In the genomic region with DNA sequence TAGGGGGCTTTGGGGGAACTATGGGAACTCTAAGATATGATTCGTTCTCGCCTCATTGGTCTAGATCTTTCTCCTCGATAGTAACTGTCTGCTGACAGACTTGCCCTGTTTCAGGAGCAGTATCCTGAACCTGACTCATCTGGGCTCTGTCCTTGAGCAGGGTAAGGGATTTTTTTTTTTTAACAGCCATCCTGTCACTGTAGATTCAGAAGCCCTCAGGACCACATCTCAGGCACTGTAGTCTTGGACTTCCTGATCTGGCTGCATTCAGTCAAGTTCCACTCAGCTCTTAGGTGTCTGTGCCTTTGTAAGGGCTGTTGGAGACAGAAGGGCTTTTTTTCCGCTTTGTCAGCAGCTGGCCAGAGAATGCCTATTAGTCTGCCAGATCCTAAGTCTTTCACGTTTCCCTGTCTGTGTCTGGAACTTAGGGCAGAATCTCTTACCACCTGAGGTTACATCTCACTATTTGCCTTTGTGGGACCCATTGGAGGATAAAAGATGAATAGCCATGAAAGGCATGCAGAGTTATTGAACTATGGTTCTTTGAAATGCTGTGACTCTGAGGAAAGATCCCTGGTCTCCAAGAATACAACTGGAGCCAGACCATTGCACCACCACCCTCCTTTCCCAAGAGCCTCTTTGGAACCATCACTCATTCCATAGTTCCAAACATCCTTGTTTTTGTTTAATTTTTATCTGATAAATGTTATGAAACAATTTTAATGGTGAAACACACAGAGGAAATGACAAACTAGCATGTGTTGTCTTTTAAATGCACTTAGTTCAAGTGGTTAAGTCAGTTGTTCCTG, we compare ENCODE assay signal across 10 cellular contexts. TPM values are rescaled to one million over a fixed set of nuclear protein-coding genes. Genes with fewer than 3 reads are reported as not detected.
DNase-seq lines count a peak whose midpoint lies in the region; ATAC-seq and TF ChIP-seq lines count a peak whose summit lies in the region.
"Had no signal": no experiment of that assay in that cellular context is flagged by ENCODE, and none has a peak within 500 bp of the region (broad histone marks: within the 10 kb centered on the region; RNA-seq: fewer than 3 reads in every experiment).

No MANE protein-coding gene starts in this region.

- H3K36me3 ChIP-seq in mammary epithelial cell (ENCODE audit: insufficient read depth, low read length) (no peaks in the 10 kb centered on the region), right lobe of liver (no peaks in the 10 kb centered on the region), aorta (ENCODE audit: control insufficient read depth in 1 of 2, insufficient read depth in 2 of 2, low read length in 1 of 2) (no peaks in the 10 kb centered on the region)

- no peak overlapping the region for H2AFZ ChIP-seq in mammary epithelial cell (ENCODE audit: low read depth, low read length)

- H3K4me3 Mint-ChIP-seq in activated naive CD4-positive, alpha-beta T cell treated with anti-CD3 and anti-CD28 coated beads, Interleukin-2, amount 50 U/mL, for 24 hours, result no peak overlapping the region
- no peak overlapping the region for H3K4me3 Mint-ChIP-seq in stimulated activated memory B cell treated with anti-CD40 and anti-IgM and Interleukin-4, amounts not matched to agents 10 μg/mL and 1 μg/mL and 100 μg/mL, for 72 hours

- no peaks in the 10 kb centered on the region for H3K9me3 Mint-ChIP-seq in activated naive CD4-positive, alpha-beta T cell treated with anti-CD3 and anti-CD28 coated beads, Interleukin-2, amount 50 U/mL, for 24 hours
- H3K9me3 Mint-ChIP-seq in stimulated activated memory B cell treated with anti-CD40 and anti-IgM and Interleukin-4, amounts not matched to agents 10 μg/mL and 1 μg/mL and 100 μg/mL, for 72 hours, result no peaks in the 10 kb centered on the region

- H3K4me1 ChIP-seq in mammary epithelial cell (ENCODE audit: insufficient read depth, low read length), result peaks cover 67% of the 10 kb centered on the region
- peaks cover 0 to 69% (median 27%) of the 10 kb centered on the region in 4 donors for H3K4me1 ChIP-seq in right lobe of liver
- H3K4me1 ChIP-seq in aorta (ENCODE audit: control insufficient read depth in 1 of 2, insufficient read depth in 2 of 2, low read length in 2 of 2), result peaks cover 25 to 30% of the 10 kb centered on the region in 2 donors

- no peak for DNase-seq in activated naive CD4-positive, alpha-beta T cell treated with Interleukin-2 at 50 U/mL for 16 hours
- DNase-seq in mammary epithelial cell, result peak; percentile 78
- peak in 2 of 3 donors; percentile 66 to 80 for DNase-seq in right lobe of liver
- peak in 1 of 2 donors; percentile 62 for DNase-seq in aorta
- no peak for DNase-seq in NAMALWA (ENCODE audit: low spot score)
- DNase-seq in activated CD8-positive, alpha-beta memory T cell treated with anti-CD3 and anti-CD28 coated beads for 24 hours, result no peak
- DNase-seq: hippocampal formation, T1000 had no signal

- no peak for TF ChIP-seq POLR2A in right lobe of liver (IDR thresholded peaks at IDR 0.05)

- H3K9me3 ChIP-seq in mammary epithelial cell (replicated peaks; ENCODE audit: insufficient read depth, low read length) (no peaks in the 10 kb centered on the region), right lobe of liver (no peaks in the 10 kb centered on the region), aorta (ENCODE audit: control insufficient read depth, low read length) (no peaks in the 10 kb centered on the region)

- H3K27ac Mint-ChIP-seq in activated naive CD4-positive, alpha-beta T cell treated with anti-CD3 and anti-CD28 coated beads, Interleukin-2, amount 50 U/mL, for 24 hours, result peak overlapping the region; percentile 9
- H3K27ac Mint-ChIP-seq in stimulated activated memory B cell treated with anti-CD40 and anti-IgM and Interleukin-4, amounts not matched to agents 10 μg/mL and 1 μg/mL and 100 μg/mL, for 72 hours, result no peak overlapping the region

- H3K4me1 Mint-ChIP-seq in activated naive CD4-positive, alpha-beta T cell treated with anti-CD3 and anti-CD28 coated beads, Interleukin-2, amount 50 U/mL, for 24 hours, result peaks cover 5% of the 10 kb centered on the region
- H3K4me1 Mint-ChIP-seq in stimulated activated memory B cell treated with anti-CD40 and anti-IgM and Interleukin-4, amounts not matched to agents 10 μg/mL and 1 μg/mL and 100 μg/mL, for 72 hours, result no peaks in the 10 kb centered on the region

- dilution Hi-C loops in mammary epithelial cell (cut with HindIII; ENCODE audit: low sequenced_read_pairs), result loop anchor here (5.0 kb wide), 1 partner anchor 38 kb away; no protein-coding TSS in a partner anchor

- H3K79me2 ChIP-seq in mammary epithelial cell (ENCODE audit: insufficient read depth, low read length), result peaks cover 95% of the 10 kb centered on the region

- peak overlapping the region; percentile 8 for H3K4me2 ChIP-seq in mammary epithelial cell (ENCODE audit: insufficient read depth, low read depth, low read length)

- H3K27me3 Mint-ChIP-seq in activated naive CD4-positive, alpha-beta T cell treated with anti-CD3 and anti-CD28 coated beads, Interleukin-2, amount 50 U/mL, for 24 hours, result no peaks in the 10 kb centered on the region
- no peaks in the 10 kb centered on the region for H3K27me3 Mint-ChIP-seq in stimulated activated memory B cell treated with anti-CD40 and anti-IgM and Interleukin-4, amounts not matched to agents 10 μg/mL and 1 μg/mL and 100 μg/mL, for 72 hours

- CTCF ChIA-PET in mammary epithelial cell (lab: Charles Lee; ENCODE audit: low non-redundant PET), result no interaction called here

- ATAC-seq in right lobe of liver (peak; percentile 19 to 44 (median 32)), aorta (ENCODE audit: low FRiP score) (peak; percentile 85)
- no peak for ATAC-seq in stimulated activated memory B cell treated with anti-CD40 and anti-IgM and Interleukin-4, amounts not matched to agents 10 μg/mL and 1 μg/mL and 100 μg/mL, for 72 hours

- H3K4me3 ChIP-seq in mammary epithelial cell (replicated peaks in 1 of 3; ENCODE audit: insufficient read depth in 1 of 3, low read depth in 2 of 3, low read length in 3 of 3), result no peak overlapping the region
- H3K4me3 ChIP-seq in right lobe of liver, result no peak overlapping the region
- no peak overlapping the region for H3K4me3 ChIP-seq in aorta (ENCODE audit: low read length in 2 of 2)

- H3K9ac ChIP-seq in mammary epithelial cell (ENCODE audit: insufficient read depth, low read length), result peak overlapping the region; percentile 3

- intact Hi-C loops in mammary epithelial cell (cut with micrococcal nuclease) (no loop called here), right lobe of liver (cut with DNase I) (no loop called here), aorta (cut with DNase I) (loop anchor here in 1 of 2 donors (5.0 kb wide), 1 partner anchor 37 kb away; no protein-coding TSS in a partner anchor)

- in situ Hi-C loops in mammary epithelial cell (cut with MboI; ENCODE audit: low sequenced_read_pairs in 2 of 2), result no loop called here

- H4K20me1 ChIP-seq in mammary epithelial cell (ENCODE audit: insufficient read depth, low read length), result no peaks in the 10 kb centered on the region

- no peaks in the 10 kb centered on the region for H3K36me3 Mint-ChIP-seq in activated naive CD4-positive, alpha-beta T cell treated with anti-CD3 and anti-CD28 coated beads, Interleukin-2, amount 50 U/mL, for 24 hours
- H3K36me3 Mint-ChIP-seq in stimulated activated memory B cell treated with anti-CD40 and anti-IgM and Interleukin-4, amounts not matched to agents 10 μg/mL and 1 μg/mL and 100 μg/mL, for 72 hours, result peaks cover 21% of the 10 kb centered on the region

- TF ChIP-seq CTCF in mammary epithelial cell (conservative IDR thresholded peaks at IDR 0.05 in 1 of 2, IDR thresholded peaks at IDR 0.05 in 1 of 2; ENCODE audit: extremely low read depth in 1 of 2, insufficient read depth in 1 of 2, low read depth in 1 of 2, low read length in 2 of 2) (no peak), right lobe of liver (IDR thresholded peaks at IDR 0.05) (no peak)

- H3K27me3 ChIP-seq in mammary epithelial cell (ENCODE audit: insufficient read depth, low read length) (no peaks in the 10 kb centered on the region), right lobe of liver (no peaks in the 10 kb centered on the region), aorta (ENCODE audit: control insufficient read depth in 1 of 2, insufficient read depth in 2 of 2, low read length in 1 of 2) (no peaks in the 10 kb centered on the region)

- no TSS peak for BruUV-seq in mammary epithelial cell (replicated peaks; lab: Mats Ljungman, UMichigan)

- 44% methylated on average over 5 of the region's 5 CpGs for WGBS in mammary epithelial cell (ENCODE audit: low coverage, missing lambda C conversion rate)
- WGBS in right lobe of liver (ENCODE audit: insufficient coverage, low coverage, low lambda C conversion rate, missing lambda C conversion rate), result 38% methylated on average over 5 of the region's 5 CpGs
- WGBS in aorta, 2 donors, result 41 to 43% methylated on average over 5 of the region's 5 CpGs

- H3K27ac ChIP-seq in mammary epithelial cell (ENCODE audit: insufficient read depth, low read depth, low read length) (peak overlapping the region; percentile 62), right lobe of liver (peak overlapping the region; percentile 14 to 46 (median 28)), aorta (ENCODE audit: low read depth in 1 of 2, low read length in 2 of 2) (peak overlapping the region in 1 of 2 donors; percentile 54)

RNA-seq across cellular contexts. Expression of gene MACF1, which starts 49.7 kb away (rescaled TPM):
- total RNA-seq in mammary epithelial cell, result 100 to 1,000 TPM; 304 to 440 TPM
- polyA plus RNA-seq in mammary epithelial cell, result 46.4 TPM
- polyA minus RNA-seq in mammary epithelial cell, result 258 TPM
- 100 to 1,000 TPM in 3 of 6 experiments, 10 to 100 TPM in 3; 78.4 to 141 (median 100) TPM for total RNA-seq in right lobe of liver
- 100 to 1,000 TPM; 613 to 785 TPM for total RNA-seq in aorta
- polyA plus RNA-seq in aorta, result 100 to 1,000 TPM in 1 of 2 donors, 10 to 100 TPM in 1; 38.9 to 159 TPM

Comparison
In these comparisons a context has a peak if more than half of its experiments do, and no peak if none do; other contexts are left out.
1. DNase-seq: peak in mammary epithelial cell (single experiment) and right lobe of liver (2 of 3); none in activated naive CD4-positive, alpha-beta T cell treated with Interleukin-2 at 50 U/mL for 16 hours (single experiment), NAMALWA (single experiment) and activated CD8-positive, alpha-beta memory T cell treated with anti-CD3 and anti-CD28 coated beads for 24 hours (single experiment).